Comparison of ENCODE assay signal across 8 cellular contexts in the genomic region with DNA sequence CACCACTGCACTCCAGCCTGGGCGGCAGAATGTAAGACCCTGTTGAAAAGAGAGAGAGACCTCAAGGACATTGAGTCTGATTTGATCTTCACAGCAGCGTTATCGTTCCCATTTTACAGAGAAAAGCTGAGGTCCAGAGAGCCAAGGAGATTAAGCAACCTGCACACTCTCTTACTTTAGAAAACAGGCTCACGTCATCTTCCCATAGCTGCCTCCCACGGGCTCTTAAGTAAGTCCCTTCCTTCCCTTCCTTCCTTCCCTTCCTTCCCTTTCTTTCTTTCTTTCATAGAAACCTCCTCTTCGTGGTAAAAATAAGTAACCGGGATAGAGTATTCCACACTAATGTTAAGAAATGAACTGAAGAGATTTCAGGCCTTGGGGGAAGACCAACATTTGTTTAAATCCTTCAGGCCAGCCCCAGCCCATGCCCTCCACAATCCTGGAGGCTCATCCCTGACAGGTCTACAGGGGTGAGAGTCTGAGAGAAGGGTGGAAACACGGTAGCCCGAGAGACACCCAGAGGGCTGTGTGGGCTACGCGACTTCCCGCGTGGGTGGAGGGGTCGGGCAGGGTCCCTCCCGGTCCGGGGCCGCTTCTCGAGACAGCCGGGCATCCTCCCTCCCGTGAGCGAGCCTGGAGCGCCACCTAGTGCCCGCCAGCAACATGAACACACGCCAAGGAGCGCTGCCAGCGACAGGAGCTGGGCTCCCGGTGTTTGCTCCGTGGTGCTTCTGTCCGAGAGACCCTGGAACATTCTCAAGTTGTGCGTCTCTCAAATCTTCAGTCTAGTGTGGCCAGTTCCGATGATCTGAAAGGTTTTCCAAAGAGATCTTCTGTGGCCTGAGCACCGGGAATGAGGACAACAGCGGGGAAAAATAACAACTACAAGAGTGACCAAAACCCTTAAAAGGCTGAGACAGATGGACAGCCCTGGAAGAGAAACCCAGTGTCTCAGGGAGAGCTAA.
DNase-seq lines count a peak whose midpoint lies in the region; ATAC-seq and TF ChIP-seq lines count a peak whose summit lies in the region.

No MANE protein-coding gene starts in this region.

- DNase-seq in D341Med (ENCODE audit: low spot score) (peak; percentile 90), HT-29 (ENCODE audit: low spot score) (peak; percentile 65), RKO (ENCODE audit: low spot score) (peak; percentile 58), occipital lobe (lab: John Stamatoyannopoulos, UW) (peak; percentile 22), testis (peak; percentile 85)
- peak; percentile 88 for DNase-seq in activated effector memory CD4-positive, alpha-beta T cell treated with anti-CD3 and anti-CD28 coated beads, Interleukin-2, amount 50 U/mL, for 16 hours

- peak; percentile 93 for ATAC-seq in GM21367 (IDR thresholded peaks at IDR 0.05; ENCODE audit: unreplicated experiment)
- ATAC-seq in gastroesophageal sphincter = peak; percentile 86

- 21 to 30% methylated on average over 9 to 13 of the region's 33 CpGs for WGBS in gastroesophageal sphincter (ENCODE audit: low coverage in 1 of 2), 2 donors
- WGBS in testis, 2 donors = 6 to 14% methylated on average over 11 to 28 of the region's 33 CpGs

- H3K4me3 ChIP-seq in gastroesophageal sphincter (peak overlapping the region; percentile 5 to 34), testis (no peak overlapping the region)

- peak; percentile 89 to 94 (median 92) for TF ChIP-seq CTCF in gastroesophageal sphincter (IDR thresholded peaks at IDR 0.05)
- TF ChIP-seq CTCF in testis (IDR thresholded peaks at IDR 0.05) = peak; percentile 69 to 85 (median 84)

- H3K36me3 ChIP-seq in gastroesophageal sphincter (no peaks in the 10 kb centered on the region), testis (ENCODE audit: low read depth, missing control alignments) (no peaks in the 10 kb centered on the region)

- H3K9me3 ChIP-seq in gastroesophageal sphincter (no peaks in the 10 kb centered on the region), testis (no peaks in the 10 kb centered on the region)

- peak overlapping the region in 3 of 4 donors; percentile 31 to 61 (median 46) for H3K27ac ChIP-seq in gastroesophageal sphincter
- no peak overlapping the region for H3K27ac ChIP-seq in testis

- intact Hi-C loops in testis (cut with DNase I; ENCODE audit: low total_unique reads) = no loop called here

- H3K4me1 ChIP-seq in gastroesophageal sphincter (peaks cover 0 to 19% (median 3%) of the 10 kb centered on the region in 3 donors), testis (no peaks in the 10 kb centered on the region)

- TF ChIP-seq POLR2A in gastroesophageal sphincter (IDR thresholded peaks at IDR 0.05) = no peak
- TF ChIP-seq POLR2A in testis (IDR thresholded peaks at IDR 0.05) = no peak

- no peak for TF ChIP-seq EP300 in gastroesophageal sphincter (IDR thresholded peaks at IDR 0.05)

- H3K27me3 ChIP-seq in gastroesophageal sphincter (no peaks in the 10 kb centered on the region), testis (no peaks in the 10 kb centered on the region)

Comparison
In these comparisons a context has a peak if more than half of its experiments do, and no peak if none do; other contexts are left out.
1. DNase-seq: peak in every context shown above with its lines; median percentile 90 in D341Med; 88 in activated effector memory CD4-positive, alpha-beta T cell treated with anti-CD3 and anti-CD28 coated beads, Interleukin-2, amount 50 U/mL, for 16 hours; 85 in testis; 65 in HT-29; 58 in RKO; 22 in occipital lobe.
2. H3K27ac ChIP-seq: peak in gastroesophageal sphincter (3 of 4); none in testis (0 of 2).
3. H3K4me3 ChIP-seq: peak in gastroesophageal sphincter (2 of 2); none in testis (0 of 2).